In genomic region chr6:53171605-53172467, GRCh38 we compare ENCODE assay signal across 1 cellular context.
A peak's percentile ranks its signal among the peaks of the same experiment; 100 is the strongest.
TF ChIP-seq lines count a peak whose summit lies in the region.

No MANE protein-coding gene starts in this region.

TF ChIP-seq in HEK293, 187 proteins besides CTCF, POLR2A, EP300 and RAD21 (continued from another document):
- TF ChIP-seq INSM2 (tag by site-specific recombination; IDR thresholded peaks at IDR 0.05) = no peak
- no peak for TF ChIP-seq ZNF664 (tag by site-specific recombination; IDR thresholded peaks at IDR 0.05)
- no peak for TF ChIP-seq ZSCAN23 (tag by site-specific recombination; IDR thresholded peaks at IDR 0.05)
- TF ChIP-seq ZNF214 (tag by site-specific recombination; IDR thresholded peaks at IDR 0.05; ENCODE audit: borderline replicate concordance) = no peak
- peak; percentile 56 for TF ChIP-seq SP7 (tag by site-specific recombination; IDR thresholded peaks at IDR 0.05)
- TF ChIP-seq ZNF426 (tag by site-specific recombination; IDR thresholded peaks at IDR 0.05) = no peak
- no peak for TF ChIP-seq PRDM2 (tag by site-specific recombination; IDR thresholded peaks at IDR 0.05; ENCODE audit: borderline replicate concordance)
- no peak for TF ChIP-seq ZNF707 (tag by site-specific recombination; IDR thresholded peaks at IDR 0.05)
- no peak for TF ChIP-seq ZNF19 (tag by site-specific recombination; IDR thresholded peaks at IDR 0.05; ENCODE audit: low read depth)
- TF ChIP-seq ZNF23 (tag by site-specific recombination; IDR thresholded peaks at IDR 0.05; ENCODE audit: borderline replicate concordance) = no peak
- TF ChIP-seq BCL11A (tag by site-specific recombination; IDR thresholded peaks at IDR 0.05; ENCODE audit: low read depth) = no peak
- 0 out of 2 replicates have a peak, but pooled peaks have one; percentile 13 for TF ChIP-seq KLF10 (tag by site-specific recombination; IDR thresholded peaks at IDR 0.05)
- no peak for TF ChIP-seq GLIS2 (tag by site-specific recombination; IDR thresholded peaks at IDR 0.05)
- TF ChIP-seq ZBTB1 (tag by site-specific recombination; IDR thresholded peaks at IDR 0.05) = no peak
- TF ChIP-seq ZSCAN16 (tag by site-specific recombination; IDR thresholded peaks at IDR 0.05) = no peak
- no peak for TF ChIP-seq ZNF16 (tag by site-specific recombination; IDR thresholded peaks at IDR 0.05; ENCODE audit: low read depth)
- no peak for TF ChIP-seq ZNF184 (tag by site-specific recombination; IDR thresholded peaks at IDR 0.05)
- no peak for TF ChIP-seq ZNF341 (tag by site-specific recombination; IDR thresholded peaks at IDR 0.05; ENCODE audit: low read depth)
- TF ChIP-seq ZNF558 (tag by site-specific recombination; IDR thresholded peaks at IDR 0.05) = no peak
- TF ChIP-seq ZNF280D (tag by site-specific recombination; IDR thresholded peaks at IDR 0.05) = no peak
- no peak for TF ChIP-seq ZNF416 (tag by site-specific recombination; IDR thresholded peaks at IDR 0.05)
- TF ChIP-seq ZNF624 (tag by site-specific recombination; IDR thresholded peaks at IDR 0.05) = no peak
